8 cellular contexts compared by ENCODE assay signal in genomic region chr2:74441690-74442482, GRCh38.
DNase-seq lines count a peak whose midpoint lies in the region; ATAC-seq and TF ChIP-seq lines count a peak whose summit lies in the region.

TSS of gene RTKN (minus strand) at chr2:74441937. CDS start at chr2:74441816, 121 bp downstream.

- H3K27ac ChIP-seq in iPS-20b (ENCODE audit: low read length), result peak within 1 kb of the TSS; percentile 67
- peak within 1 kb of the TSS; percentile 62 to 94 (median 83) for H3K27ac ChIP-seq in skin epidermis

- peaks cover 29% of the 10 kb centered on the region for H3K4me1 ChIP-seq in iPS-20b (ENCODE audit: insufficient read depth, low read length)

- no peak for TF ChIP-seq CTCF in astrocyte of the spinal cord (IDR thresholded peaks at IDR 0.05; ENCODE audit: low read depth, low read length)

- in situ Hi-C loops in astrocyte of the spinal cord (cut with HindIII; ENCODE audit: low sequenced_read_pairs), result no loop called here

- DNase-seq in stimulated activated CD4-positive, alpha-beta T cell treated with anti-CD3 and anti-CD28 coated beads, Interleukin-4, amount 100 ng/mL, for 1 hour, result peak; percentile 43
- no peak for DNase-seq in stimulated activated CD4-positive, alpha-beta T cell treated with anti-CD3 and anti-CD28 coated beads, Interleukin-2, amount 100 ng/mL, for 48 hours
- peak; percentile 55 for DNase-seq in NCI-H2196 (lab: John Stamatoyannopoulos, UW; ENCODE audit: unreplicated experiment)
- no peak for DNase-seq in astrocyte of the spinal cord (ENCODE audit: low read depth, low spot score)

- ATAC-seq in GM21529 (IDR thresholded peaks at IDR 0.05; ENCODE audit: unreplicated experiment) (no peak), GM19467 (IDR thresholded peaks at IDR 0.05; ENCODE audit: unreplicated experiment) (no peak)

- H3K4me3 ChIP-seq in astrocyte of the spinal cord (ENCODE audit: low read depth, low read length) (peak within 1 kb of the TSS; percentile 61), iPS-20b (ENCODE audit: low read length) (peak within 1 kb of the TSS; percentile 94), skin epidermis (peak within 1 kb of the TSS; percentile 35 to 61 (median 48))

- peaks cover 24% of the 10 kb centered on the region; the same call in 1 of the 2 replicates for H3K27me3 ChIP-seq in iPS-20b (ENCODE audit: insufficient read depth, low read length)

- H3K36me3 ChIP-seq in iPS-20b (ENCODE audit: insufficient read depth, low read depth, low read length), result peaks cover 6% of the 10 kb centered on the region; the same call in 1 of the 2 replicates

- H3K9ac ChIP-seq in iPS-20b (ENCODE audit: low read depth, low read length), result peak within 1 kb of the TSS; percentile 92

- H3K9me3 ChIP-seq in iPS-20b (ENCODE audit: insufficient read depth, low read depth, low read length), result no peaks in the 10 kb centered on the region

Comparison
In these comparisons a context has a peak if more than half of its experiments do, and no peak if none do; other contexts are left out.
1. DNase-seq: peak in stimulated activated CD4-positive, alpha-beta T cell treated with anti-CD3 and anti-CD28 coated beads, Interleukin-4, amount 100 ng/mL, for 1 hour (single experiment) and NCI-H2196 (single experiment); none in stimulated activated CD4-positive, alpha-beta T cell treated with anti-CD3 and anti-CD28 coated beads, Interleukin-2, amount 100 ng/mL, for 48 hours (0 of 2) and astrocyte of the spinal cord (single experiment).
2. Peak in every context shown above with its lines, with median percentiles within 50 percentile points of each other: H3K4me3 ChIP-seq.